In the genomic region with DNA sequence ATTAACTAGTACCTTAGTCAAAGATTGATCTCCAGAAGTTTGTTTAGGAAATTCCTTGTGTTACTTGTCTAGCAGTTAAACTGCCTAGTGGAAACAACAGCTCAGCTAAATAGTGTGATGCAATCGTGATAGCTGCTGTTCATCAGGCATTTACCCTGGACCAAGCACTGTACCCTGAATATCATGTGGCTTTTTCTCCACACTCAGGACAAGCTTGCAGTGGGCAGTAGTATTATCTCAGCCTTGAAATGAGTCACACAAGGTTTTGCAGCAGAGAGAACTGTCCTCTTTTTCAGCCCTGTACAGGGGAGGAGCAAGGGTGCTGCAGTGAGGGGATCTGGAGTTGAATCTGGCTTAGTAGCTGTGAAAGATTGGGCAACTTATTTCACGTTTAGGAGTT, we compare ENCODE assay signal across 14 cellular contexts.
A peak's percentile ranks its signal among the peaks of the same experiment; 100 is the strongest.
DNase-seq lines count a peak whose midpoint lies in the region; ATAC-seq, FAIRE-seq and TF ChIP-seq lines count a peak whose summit lies in the region.
"Had no signal": no experiment of that assay in that cellular context is flagged by ENCODE, and none has a peak within 500 bp of the region (broad histone marks: within the 10 kb centered on the region; RNA-seq: fewer than 3 reads in every experiment).

No MANE protein-coding gene starts in this region.

- WGBS in H9 (ENCODE audit: extremely low coverage, insufficient read length, low lambda C conversion rate), result no CpG with 5 or more reads among the region's 2 CpGs

- H2AFZ ChIP-seq in OCI-LY7 (ENCODE audit: low read length) (peak overlapping the region; percentile 91; the same call in 1 of the 2 replicates), H9 (ENCODE audit: low read length) (no peak overlapping the region)

- no peak overlapping the region for H3K23ac ChIP-seq in H9 (ENCODE audit: insufficient read length, low read depth, low read length)

- no peak overlapping the region; a peak in 1 of 7 replicates for H3K27ac Mint-ChIP-seq in H9
- H3K27ac Mint-ChIP-seq: activated naive CD4-positive, alpha-beta T cell treated with anti-CD3 and anti-CD28 coated beads for 36 hours had no signal

- H3K9me2 ChIP-seq in OCI-LY7 (ENCODE audit: insufficient read depth, low read length), result no peaks in the 10 kb centered on the region

- BruUV-seq in OCI-LY7 (replicated peaks; lab: Mats Ljungman, UMichigan), result no TSS peak

- H3K4me3 ChIP-seq in OCI-LY7 (ENCODE audit: low read depth, low read length, poor library complexity, severe bottlenecking) (no peak overlapping the region), fibroblast of mammary gland (ENCODE audit: control insufficient read depth, low read depth, low read length) (no peak overlapping the region), gastrocnemius medialis (no peak overlapping the region)

- CTCF ChIA-PET in OCI-LY7 (lab: Charles Lee; ENCODE audit: unreplicated experiment), result no interaction called here

- H3K36me3 Mint-ChIP-seq in H9 (ENCODE audit: insufficient read depth in 1 of 3, low read depth in 3 of 3), result no peaks in the 10 kb centered on the region

- TF ChIP-seq POLR2A in H54 (IDR thresholded peaks at IDR 0.05; ENCODE audit: low read depth, low read length), result no peak
- TF ChIP-seq POLR2A in gastrocnemius medialis (IDR thresholded peaks at IDR 0.05), result peak in 1 of 2 donors; percentile 43

- H2BK12ac ChIP-seq in H9 (ENCODE audit: insufficient read length, low read depth, low read length), result no peak overlapping the region

- no peak overlapping the region for H3T11ph ChIP-seq in H9 (ENCODE audit: low read length)

- H3K9ac ChIP-seq in H9 (ENCODE audit: extremely low read depth, insufficient read length, low read length), result no peak overlapping the region

- intact Hi-C loops in OCI-LY7 (cut with micrococcal nuclease; ENCODE audit: unreplicated experiment), result no loop called here
- intact Hi-C loops in gastrocnemius medialis (cut with DNase I; ENCODE audit: low total_unique reads), result loop anchor here (5.0 to 10.0 kb wide), 2 partner anchors 152 to 485 kb away; no protein-coding TSS in a partner anchor

- H2BK15ac ChIP-seq in H9 (ENCODE audit: low read depth, low read length), result no peak overlapping the region

- H3K4ac ChIP-seq in H9 (ENCODE audit: low read depth, low read length), result no peak overlapping the region

- H2BK20ac ChIP-seq in H9 (ENCODE audit: low read depth, low read length, poor library complexity, severe bottlenecking), result no peak overlapping the region

- H3K4me1 ChIP-seq in OCI-LY7 (ENCODE audit: insufficient read depth, low read length, poor library complexity, severe bottlenecking) (peaks cover 30% of the 10 kb centered on the region), gastrocnemius medialis (peaks cover 20% of the 10 kb centered on the region in 2 donors), H9 (ENCODE audit: insufficient read depth, low read length) (no peaks in the 10 kb centered on the region)

- H3K27me3 ChIP-seq in gastrocnemius medialis (no peaks in the 10 kb centered on the region), H9 (ENCODE audit: insufficient read depth, low read length) (no peaks in the 10 kb centered on the region)

- H4K8ac ChIP-seq in H9 (replicated peaks; ENCODE audit: insufficient read length, low read depth, low read length), result no peak overlapping the region

- no peaks in the 10 kb centered on the region for H3K27me3 Mint-ChIP-seq in H9 (ENCODE audit: low read depth)

- ATAC-seq in gastrocnemius medialis, result peak; percentile 90 to 98
- ATAC-seq in GM19328 (IDR thresholded peaks at IDR 0.05; ENCODE audit: unreplicated experiment), result no peak

- H3K18ac ChIP-seq in H9 (ENCODE audit: insufficient read length, low read depth, low read length), result no peak overlapping the region

- POLR2A ChIA-PET in OCI-LY7 (lab: Charles Lee), result interaction anchor here (0.6 to 1.2 kb wide), 3 partner anchors 8 to 694 kb away, joined by 3 to 9 read pairs (median 3); no protein-coding TSS in a partner anchor

- H3K4me3 Mint-ChIP-seq in H9, result no peak overlapping the region
- H3K4me3 Mint-ChIP-seq: activated naive CD4-positive, alpha-beta T cell treated with anti-CD3 and anti-CD28 coated beads for 36 hours; neural crest cell had no signal

- H4K20me1 ChIP-seq in OCI-LY7 (ENCODE audit: insufficient read depth, low read length) (no peaks in the 10 kb centered on the region), H9 (ENCODE audit: control insufficient read depth, insufficient read depth, insufficient read length) (no peaks in the 10 kb centered on the region)

- peaks cover 3 to 6% of the 10 kb centered on the region in 2 experiments; a peak in 1 of 4 replicates for H3K4me1 Mint-ChIP-seq in H9
- H3K4me1 Mint-ChIP-seq: neural crest cell had no signal

- no peak overlapping the region for H2BK5ac ChIP-seq in H9 (ENCODE audit: insufficient read length, low read length)

- H3K4me2 ChIP-seq in OCI-LY7 (ENCODE audit: low read length), result no peak overlapping the region
- no peak overlapping the region for H3K4me2 ChIP-seq in H9 (ENCODE audit: insufficient read depth, insufficient read length, low read length)

- no peaks in the 10 kb centered on the region for H3K36me3 ChIP-seq in OCI-LY7 (ENCODE audit: insufficient read depth, low read length)
- no peaks in the 10 kb centered on the region for H3K36me3 ChIP-seq in gastrocnemius medialis

- TF ChIP-seq CTCF in OCI-LY7 (conservative IDR thresholded peaks at IDR 0.05; ENCODE audit: low read length) (no peak), fibroblast of mammary gland (conservative IDR thresholded peaks at IDR 0.05; ENCODE audit: control insufficient read depth, insufficient read depth, low read depth, low read length) (no peak), gastrocnemius medialis (IDR thresholded peaks at IDR 0.05 in 4 of 5, conservative IDR thresholded peaks at IDR 0.05 in 1 of 5) (no peak), H9 (conservative IDR thresholded peaks at IDR 0.05) (no peak)

- no peaks in the 10 kb centered on the region for H3K79me2 ChIP-seq in OCI-LY7 (ENCODE audit: insufficient read depth, low read depth, low read length)
- no peaks in the 10 kb centered on the region for H3K79me2 ChIP-seq in H9 (ENCODE audit: insufficient read depth, low read length)

- H2BK120ac ChIP-seq in H9 (ENCODE audit: low read depth, low read length, poor library complexity, severe bottlenecking), result no peak overlapping the region

- H3K27ac ChIP-seq in OCI-LY7 (ENCODE audit: low read depth, low read length, poor library complexity, severe bottlenecking) (no peak overlapping the region), gastrocnemius medialis (peak overlapping the region; percentile 67 to 87 (median 80)), H9 (ENCODE audit: insufficient read length, low read depth, low read length) (no peak overlapping the region)

- H3K23me2 ChIP-seq in H9 (ENCODE audit: insufficient read length, low read depth, low read length, poor library complexity, severe bottlenecking), result no peaks in the 10 kb centered on the region

- H2AK5ac ChIP-seq in H9 (ENCODE audit: insufficient read length, low read length), result no peak overlapping the region

- H4K91ac ChIP-seq in H9 (ENCODE audit: insufficient read length, low read depth, low read length), result no peak overlapping the region

- H4K5ac ChIP-seq in H9 (ENCODE audit: insufficient read length, low read depth, low read length), result no peak overlapping the region

- peak; percentile 99 for FAIRE-seq in H54 (lab: Jason Lieb, UNC)

- in situ Hi-C loops in gastrocnemius medialis (cut with MboI; ENCODE audit: low sequenced_read_pairs in 4 of 4), result no loop called here

- no peaks in the 10 kb centered on the region for H3K9me3 Mint-ChIP-seq in H9
- H3K9me3 Mint-ChIP-seq: activated naive CD4-positive, alpha-beta T cell treated with anti-CD3 and anti-CD28 coated beads for 36 hours; neural crest cell had no signal

- H3K9me3 ChIP-seq in OCI-LY7 (ENCODE audit: low read length) (no peaks in the 10 kb centered on the region), gastrocnemius medialis (no peaks in the 10 kb centered on the region), H9 (ENCODE audit: control insufficient read depth, low read depth, low read length) (no peaks in the 10 kb centered on the region)

- DNase-seq in H54 (ENCODE audit: insufficient read length, low spot score) (peak; percentile 26), OCI-LY7 (ENCODE audit: low spot score) (no peak), fibroblast of mammary gland (ENCODE audit: low read depth) (peak; percentile 77), gastrocnemius medialis (peak; percentile 55 to 86), occipital lobe (lab: John Stamatoyannopoulos, UW) (no peak), NCI-H2107 treated with DMSO at 0.1 percent for 48 hours (lab: John Stamatoyannopoulos, UW; ENCODE audit: unreplicated experiment) (no peak), H9 (no peak)
- DNase-seq: activated naive CD4-positive, alpha-beta T cell treated with anti-CD3 and anti-CD28 coated beads for 36 hours; effector CD4-positive, alpha-beta T cell; NCI-H446; stimulated activated CD4-positive, alpha-beta T cell treated with anti-CD3 and anti-CD28 coated beads, Interleukin-2, amount 100 ng/mL, for 48 hours; substantia nigra had no signal

- H3K56ac ChIP-seq in H9 (ENCODE audit: insufficient read length, low read depth, low read length), result no peak overlapping the region

- no peaks in the 10 kb centered on the region for H3K79me1 ChIP-seq in H9 (ENCODE audit: insufficient read depth, low read depth, low read length, poor library complexity, severe bottlenecking)

- H3K14ac ChIP-seq in H9 (ENCODE audit: insufficient read depth, low read length), result no peak overlapping the region

Comparison
In these comparisons a context has a peak if more than half of its experiments do, and no peak if none do; other contexts are left out.
1. DNase-seq: peak in H54 (single experiment), fibroblast of mammary gland (single experiment) and gastrocnemius medialis (2 of 2); none in OCI-LY7 (single experiment), occipital lobe (single experiment), NCI-H2107 treated with DMSO at 0.1 percent for 48 hours (single experiment) and H9 (single experiment).
2. H3K27ac ChIP-seq: peak in gastrocnemius medialis (4 of 4); none in OCI-LY7 (single experiment) and H9 (single experiment).